In genomic region chr11:117933930-117934329, GRCh38 we compare ENCODE assay signal across 23 cellular contexts. TPM values are rescaled to one million over a fixed set of nuclear protein-coding genes. Genes with fewer than 3 reads are reported as not detected.
DNase-seq lines count a peak whose midpoint lies in the region; ATAC-seq and TF ChIP-seq lines count a peak whose summit lies in the region.
"Had no signal": no experiment of that assay in that cellular context is flagged by ENCODE, and none has a peak within 500 bp of the region (broad histone marks: within the 10 kb centered on the region; RNA-seq: fewer than 3 reads in every experiment).

No MANE protein-coding gene starts in this region.

- ATAC-seq in activated CD8-positive, alpha-beta memory T cell treated with anti-CD3 and anti-CD28 coated beads, Interleukin-2, amount 10 ng/mL, durations not matched to agents 7 days and 5 days, result no peak
- ATAC-seq in T-helper 17 cell, result no peak
- ATAC-seq in stimulated activated naive B cell treated with anti-CD40 and anti-IgM and Interleukin-4, amounts not matched to agents 10 μg/mL and 1 μg/mL and 100 μg/mL, for 72 hours (replicated peaks), result no peak
- no peak for ATAC-seq in GM18502 (IDR thresholded peaks at IDR 0.05; ENCODE audit: poor library complexity, unreplicated experiment)
- ATAC-seq in naive thymus-derived CD4-positive, alpha-beta T cell, result no peak
- ATAC-seq in GM18520 (IDR thresholded peaks at IDR 0.05; ENCODE audit: unreplicated experiment), result no peak
- ATAC-seq: activated CD4-positive, CD25-positive, alpha-beta regulatory T cell treated with anti-CD3 and anti-CD28 coated beads, Interleukin-2, amount 50 U/mL, for 24 hours; Panc1 had no signal

- no peak overlapping the region for H3K4me3 Mint-ChIP-seq in activated CD8-positive, alpha-beta memory T cell treated with anti-CD3 and anti-CD28 coated beads, Interleukin-2, amount 10 ng/mL, durations not matched to agents 7 days and 5 days
- H3K4me3 Mint-ChIP-seq in T-helper 17 cell, result no peak overlapping the region
- no peak overlapping the region for H3K4me3 Mint-ChIP-seq in stimulated activated naive B cell treated with anti-CD40 and anti-IgM and Interleukin-4, amounts not matched to agents 10 μg/mL and 1 μg/mL and 100 μg/mL, for 72 hours
- no peak overlapping the region for H3K4me3 Mint-ChIP-seq in naive thymus-derived CD4-positive, alpha-beta T cell
- H3K4me3 Mint-ChIP-seq: activated naive CD4-positive, alpha-beta T cell treated with anti-CD3 and anti-CD28 coated beads, Interleukin-2, amount 50 U/mL, for 24 hours; brain had no signal

- no peaks in the 10 kb centered on the region for H3K36me3 Mint-ChIP-seq in activated CD8-positive, alpha-beta memory T cell treated with anti-CD3 and anti-CD28 coated beads, Interleukin-2, amount 10 ng/mL, durations not matched to agents 7 days and 5 days
- peaks cover 2% of the 10 kb centered on the region for H3K36me3 Mint-ChIP-seq in T-helper 17 cell (ENCODE audit: low read depth)
- H3K36me3 Mint-ChIP-seq in stimulated activated naive B cell treated with anti-CD40 and anti-IgM and Interleukin-4, amounts not matched to agents 10 μg/mL and 1 μg/mL and 100 μg/mL, for 72 hours, result peaks cover 0 to 7% of the 10 kb centered on the region in 2 donors
- H3K36me3 Mint-ChIP-seq in naive thymus-derived CD4-positive, alpha-beta T cell, result no peaks in the 10 kb centered on the region
- H3K36me3 Mint-ChIP-seq: activated naive CD4-positive, alpha-beta T cell treated with anti-CD3 and anti-CD28 coated beads, Interleukin-2, amount 50 U/mL, for 24 hours; brain had no signal

- no peaks in the 10 kb centered on the region for H3K9me3 ChIP-seq in T-helper 17 cell (ENCODE audit: control insufficient read depth, low read length, poor library complexity, severe bottlenecking)
- H3K9me3 ChIP-seq in naive thymus-derived CD4-positive, alpha-beta T cell (ENCODE audit: control insufficient read depth in 2 of 3, low read length in 3 of 3), result no peaks in the 10 kb centered on the region
- H3K9me3 ChIP-seq: BE2C, colonic mucosa, vagina had no signal

- H3K4me1 ChIP-seq in naive thymus-derived CD4-positive, alpha-beta T cell (ENCODE audit: control insufficient read depth in 2 of 2, insufficient read depth in 2 of 2, low read length in 2 of 2), result peaks cover 32 to 35% of the 10 kb centered on the region in 2 donors
- H3K4me1 ChIP-seq: BE2C had no signal

- H3K4me3 ChIP-seq in coronary artery, result no peak overlapping the region
- no peak overlapping the region for H3K4me3 ChIP-seq in naive thymus-derived CD4-positive, alpha-beta T cell (ENCODE audit: low read length)
- H3K4me3 ChIP-seq: colonic mucosa, vagina had no signal

- peaks cover 70% of the 10 kb centered on the region for H3K4me1 Mint-ChIP-seq in activated CD8-positive, alpha-beta memory T cell treated with anti-CD3 and anti-CD28 coated beads, Interleukin-2, amount 10 ng/mL, durations not matched to agents 7 days and 5 days
- peaks cover 37% of the 10 kb centered on the region for H3K4me1 Mint-ChIP-seq in T-helper 17 cell
- peaks cover 40 to 69% of the 10 kb centered on the region in 2 donors for H3K4me1 Mint-ChIP-seq in stimulated activated naive B cell treated with anti-CD40 and anti-IgM and Interleukin-4, amounts not matched to agents 10 μg/mL and 1 μg/mL and 100 μg/mL, for 72 hours
- peaks cover 34 to 45% (median 38%) of the 10 kb centered on the region in 7 donors for H3K4me1 Mint-ChIP-seq in naive thymus-derived CD4-positive, alpha-beta T cell

- no peak overlapping the region for H3K27ac ChIP-seq in coronary artery
- no peak overlapping the region for H3K27ac ChIP-seq in naive thymus-derived CD4-positive, alpha-beta T cell (ENCODE audit: low read depth, low read length)
- H3K27ac ChIP-seq: colonic mucosa, vagina had no signal

- no peak for DNase-seq in activated CD8-positive, alpha-beta memory T cell treated with anti-CD3 and anti-CD28 coated beads, Interleukin-2, amount 10 ng/mL, durations not matched to agents 7 days and 5 days
- no peak for DNase-seq in activated CD8-positive, alpha-beta memory T cell treated with anti-CD3 and anti-CD28 coated beads for 24 hours
- DNase-seq in T-helper 17 cell (no peak), coronary artery (ENCODE audit: low spot score) (peak; percentile 45)
- DNase-seq in stimulated activated naive B cell treated with anti-CD40 and anti-IgM and Interleukin-4, amounts not matched to agents 10 μg/mL and 1 μg/mL and 100 μg/mL, for 72 hours, result no peak
- DNase-seq in naive thymus-derived CD4-positive, alpha-beta T cell, result no peak
- DNase-seq: BE2C, colonic mucosa, GF-D8, naive B cell, NCI-H1436 had no signal

- intact Hi-C loops in naive thymus-derived CD4-positive, alpha-beta T cell (cut with micrococcal nuclease), result no loop called here

- no peaks in the 10 kb centered on the region for H3K9me3 Mint-ChIP-seq in activated CD8-positive, alpha-beta memory T cell treated with anti-CD3 and anti-CD28 coated beads, Interleukin-2, amount 10 ng/mL, durations not matched to agents 7 days and 5 days (ENCODE audit: low read depth)
- no peaks in the 10 kb centered on the region for H3K9me3 Mint-ChIP-seq in stimulated activated naive B cell treated with anti-CD40 and anti-IgM and Interleukin-4, amounts not matched to agents 10 μg/mL and 1 μg/mL and 100 μg/mL, for 72 hours
- no peaks in the 10 kb centered on the region for H3K9me3 Mint-ChIP-seq in naive thymus-derived CD4-positive, alpha-beta T cell
- H3K9me3 Mint-ChIP-seq: activated naive CD4-positive, alpha-beta T cell treated with anti-CD3 and anti-CD28 coated beads, Interleukin-2, amount 50 U/mL, for 24 hours; naive B cell had no signal

- no peaks in the 10 kb centered on the region for H3K27me3 Mint-ChIP-seq in activated CD8-positive, alpha-beta memory T cell treated with anti-CD3 and anti-CD28 coated beads, Interleukin-2, amount 10 ng/mL, durations not matched to agents 7 days and 5 days
- no peaks in the 10 kb centered on the region for H3K27me3 Mint-ChIP-seq in T-helper 17 cell
- H3K27me3 Mint-ChIP-seq in stimulated activated naive B cell treated with anti-CD40 and anti-IgM and Interleukin-4, amounts not matched to agents 10 μg/mL and 1 μg/mL and 100 μg/mL, for 72 hours, result peaks cover 0 to 10% of the 10 kb centered on the region in 2 donors
- H3K27me3 Mint-ChIP-seq in naive thymus-derived CD4-positive, alpha-beta T cell, result peaks cover 0 to 2% (median 0%) of the 10 kb centered on the region in 5 donors
- H3K27me3 Mint-ChIP-seq: activated naive CD4-positive, alpha-beta T cell treated with anti-CD3 and anti-CD28 coated beads, Interleukin-2, amount 50 U/mL, for 24 hours had no signal

- TF ChIP-seq CTCF in coronary artery (IDR thresholded peaks at IDR 0.05), result no peak

- H3K36me3 ChIP-seq in naive thymus-derived CD4-positive, alpha-beta T cell (ENCODE audit: control insufficient read depth in 2 of 3, insufficient read depth in 3 of 3, low read length in 3 of 3), result no peaks in the 10 kb centered on the region
- H3K36me3 ChIP-seq: BE2C, colonic mucosa, vagina had no signal

- POLR2A ChIA-PET in naive thymus-derived CD4-positive, alpha-beta T cell (lab: Charles Lee), result no interaction called here

- H3K27me3 ChIP-seq in naive thymus-derived CD4-positive, alpha-beta T cell (ENCODE audit: control insufficient read depth in 2 of 2, insufficient read depth in 2 of 2, low read length in 2 of 2), result no peaks in the 10 kb centered on the region
- H3K27me3 ChIP-seq: BE2C, colonic mucosa, vagina had no signal

- peak overlapping the region; percentile 12 for H3K27ac Mint-ChIP-seq in activated CD8-positive, alpha-beta memory T cell treated with anti-CD3 and anti-CD28 coated beads, Interleukin-2, amount 10 ng/mL, durations not matched to agents 7 days and 5 days
- H3K27ac Mint-ChIP-seq in T-helper 17 cell, result peak overlapping the region; percentile 29
- H3K27ac Mint-ChIP-seq in stimulated activated naive B cell treated with anti-CD40 and anti-IgM and Interleukin-4, amounts not matched to agents 10 μg/mL and 1 μg/mL and 100 μg/mL, for 72 hours, result peak overlapping the region; percentile 86
- H3K27ac Mint-ChIP-seq in naive thymus-derived CD4-positive, alpha-beta T cell, result peak overlapping the region in 4 of 9 donors; percentile 17 to 66 (median 38)
- H3K27ac Mint-ChIP-seq: activated naive CD4-positive, alpha-beta T cell treated with anti-CD3 and anti-CD28 coated beads, Interleukin-2, amount 50 U/mL, for 24 hours; brain; naive B cell had no signal

- CTCF ChIA-PET in activated CD8-positive, alpha-beta memory T cell treated with anti-CD3 and anti-CD28 coated beads, Interleukin-2, amount 10 ng/mL, durations not matched to agents 7 days and 5 days (lab: Charles Lee), result interaction anchor here (0.8 to 13.0 kb wide), 5 partner anchors 11 to 126 kb away, joined by 3 to 147 read pairs (median 3); no protein-coding TSS in a partner anchor
- CTCF ChIA-PET in naive thymus-derived CD4-positive, alpha-beta T cell (lab: Charles Lee), result interaction anchor here (0.9 to 1.0 kb wide), 2 partner anchors 43 to 123 kb away, joined by 3 read pairs; no protein-coding TSS in a partner anchor

RNA-seq across cellular contexts. Expression of gene TMPRSS13, which starts 4.7 kb away (rescaled TPM):
- total RNA-seq in activated CD8-positive, alpha-beta memory T cell treated with anti-CD3 and anti-CD28 coated beads, Interleukin-2, amount 10 ng/mL, durations not matched to agents 7 days and 5 days, result 1 to 10 TPM; 1.7 to 2.0 TPM
- 1 to 10 TPM; 2.0 to 2.4 TPM for total RNA-seq in T-helper 17 cell
- total RNA-seq in naive thymus-derived CD4-positive, alpha-beta T cell, result 1 to 10 TPM; 2.4 to 4.1 (median 3.1) TPM
- under 1 TPM; 0.47 to 0.66 TPM for polyA plus RNA-seq in naive thymus-derived CD4-positive, alpha-beta T cell
- total RNA-seq: A172, lung microvascular endothelial cell, M059J, skeletal muscle tissue had no signal

RNA-seq across cellular contexts. Expression of gene IL10RA, which starts 52.3 kb away (rescaled TPM):
- total RNA-seq in activated CD8-positive, alpha-beta memory T cell treated with anti-CD3 and anti-CD28 coated beads, Interleukin-2, amount 10 ng/mL, durations not matched to agents 7 days and 5 days, result 100 to 1,000 TPM; 247 to 260 TPM
- 100 to 1,000 TPM; 262 to 274 TPM for total RNA-seq in T-helper 17 cell
- 100 to 1,000 TPM; 154 to 300 (median 184) TPM for total RNA-seq in naive thymus-derived CD4-positive, alpha-beta T cell
- 100 to 1,000 TPM in 1 of 2 donors, 10 to 100 TPM in 1; 85.2 to 163 TPM for polyA plus RNA-seq in naive thymus-derived CD4-positive, alpha-beta T cell
- total RNA-seq: A172, lung microvascular endothelial cell, SK-MEL-5 had no signal

RNA-seq across cellular contexts. Expression of gene FXYD6, which starts 57.5 kb away (rescaled TPM):
- under 1 TPM; 0.12 to 0.20 TPM for total RNA-seq in activated CD8-positive, alpha-beta memory T cell treated with anti-CD3 and anti-CD28 coated beads, Interleukin-2, amount 10 ng/mL, durations not matched to agents 7 days and 5 days
- total RNA-seq in T-helper 17 cell, result under 1 TPM in 1 of 2 donors, not detected in 1; 0.62 TPM
- 1 to 10 TPM in 1 of 5 experiments, under 1 TPM in 2, not detected in 2; 0.10 to 5.4 (median 0.98) TPM for total RNA-seq in naive thymus-derived CD4-positive, alpha-beta T cell
- polyA plus RNA-seq in naive thymus-derived CD4-positive, alpha-beta T cell, result not detected
